24 cellular contexts compared by ENCODE assay signal in genomic region chr9:134519403-134520070, GRCh38.
"Had no signal": no experiment of that assay in that cellular context is flagged by ENCODE, and none has a peak within 500 bp of the region (broad histone marks: within the 10 kb centered on the region; RNA-seq: fewer than 3 reads in every experiment).

No MANE protein-coding gene starts in this region.

- ATAC-seq: activated CD4-positive, alpha-beta T cell treated with anti-CD3 and anti-CD28 coated beads for 36 hours; activated naive CD4-positive, alpha-beta T cell treated with anti-CD3 and anti-CD28 coated beads, Interleukin-2, amount 50 U/mL, for 72 hours; esophagus mucosa; left colon; naive thymus-derived CD8-positive, alpha-beta T cell; right cardiac atrium had no signal

- H3K4me3 Mint-ChIP-seq: activated B cell treated with CpG ODN at 0.5 μM for 24 hours; activated CD4-positive, alpha-beta T cell treated with anti-CD3 and anti-CD28 coated beads for 36 hours; naive thymus-derived CD8-positive, alpha-beta T cell; neural crest cell; T-helper 2 cell treated with Interferon-gamma antibody and Interleukin-4, amounts not matched to agents 5 μg/mL and 100 μg/mL, for 36 hours had no signal

- H3K9me3 Mint-ChIP-seq: activated naive CD4-positive, alpha-beta T cell treated with anti-CD3 and anti-CD28 coated beads, Interleukin-2, amount 50 U/mL, for 72 hours; activated T-helper 2 cell treated with anti-CD3 and anti-CD28 coated beads, Interferon-gamma antibody, Interleukin-2, Interleukin-4, amounts not matched to agents 10 μg/mL and 5 μg/mL and 100 μg/mL, durations not matched to agents 14 hours and 24 hours and 36 hours; neural crest cell; T-helper 2 cell treated with Interferon-gamma antibody and Interleukin-4, amounts not matched to agents 5 μg/mL and 100 μg/mL, for 36 hours had no signal

- H3K9me3 ChIP-seq: transverse colon had no signal

- H3K4me3 ChIP-seq: breast epithelium, transverse colon had no signal

- H3K27me3 Mint-ChIP-seq: activated CD4-positive, alpha-beta T cell treated with anti-CD3 and anti-CD28 coated beads for 36 hours; naive thymus-derived CD8-positive, alpha-beta T cell had no signal

- FAIRE-seq: endothelial cell of umbilical vein, keratinocyte had no signal

- H3K27ac ChIP-seq: breast epithelium, transverse colon had no signal

- H3K4me1 Mint-ChIP-seq: activated B cell treated with CpG ODN at 0.5 μM for 24 hours; activated CD4-positive, alpha-beta T cell treated with anti-CD3 and anti-CD28 coated beads for 36 hours had no signal

- H3K4me1 ChIP-seq: breast epithelium, transverse colon had no signal

- H3K27me3 ChIP-seq: breast epithelium, transverse colon had no signal

- H3K36me3 Mint-ChIP-seq: activated naive CD4-positive, alpha-beta T cell treated with anti-CD3 and anti-CD28 coated beads, Interleukin-2, amount 50 U/mL, for 72 hours; naive thymus-derived CD8-positive, alpha-beta T cell had no signal

- DNase-seq: activated B cell treated with CpG ODN at 0.5 μM for 24 hours; activated CD4-positive, alpha-beta T cell treated with anti-CD3 and anti-CD28 coated beads for 36 hours; activated CD4-positive, alpha-beta T cell treated with anti-CD3 and anti-CD28 coated beads, Interleukin-2, amount 50 U/mL, for 4 hours; activated CD8-positive, alpha-beta memory T cell treated with anti-CD3 and anti-CD28 coated beads, Interleukin-2, amount 50 U/mL, for 4 hours; activated T-cell treated with anti-CD3 and anti-CD28 coated beads, Interleukin-2, amount 50 U/mL, for 48 hours; central memory CD4-positive, alpha-beta T cell; hippocampal formation; left colon; naive thymus-derived CD8-positive, alpha-beta T cell; occipital lobe; right cardiac atrium; stimulated activated CD4-positive, alpha-beta T cell treated with anti-CD3 and anti-CD28 coated beads, Interleukin-15, amount 100 ng/mL, for 24 hours; stimulated activated CD4-positive, alpha-beta T cell treated with anti-CD3 and anti-CD28 coated beads, Interleukin-2, amount 100 ng/mL, for 24 hours; stimulated activated naive CD4-positive, alpha-beta T cell; T-helper 1 cell; transverse colon had no signal

- H3K27ac Mint-ChIP-seq: activated B cell treated with CpG ODN at 0.5 μM for 24 hours; activated CD4-positive, alpha-beta T cell treated with anti-CD3 and anti-CD28 coated beads for 36 hours; activated naive CD4-positive, alpha-beta T cell treated with anti-CD3 and anti-CD28 coated beads, Interleukin-2, amount 50 U/mL, for 72 hours; activated T-helper 2 cell treated with anti-CD3 and anti-CD28 coated beads, Interferon-gamma antibody, Interleukin-2, Interleukin-4, amounts not matched to agents 10 μg/mL and 5 μg/mL and 100 μg/mL, durations not matched to agents 14 hours and 24 hours and 36 hours; T-helper 2 cell treated with Interferon-gamma antibody and Interleukin-4, amounts not matched to agents 5 μg/mL and 100 μg/mL, for 36 hours had no signal

- H3K36me3 ChIP-seq: breast epithelium, transverse colon had no signal
